Comparison of ENCODE assay signal across 8 cellular contexts in genomic region chr18:21703241-21703820, GRCh38. TPM values are rescaled to one million over a fixed set of nuclear protein-coding genes. Genes with fewer than 3 reads are reported as not detected.
DNase-seq lines count a peak whose midpoint lies in the region; ATAC-seq, FAIRE-seq and TF ChIP-seq lines count a peak whose summit lies in the region.

No MANE protein-coding gene starts in this region.

- no peaks in the 10 kb centered on the region for H3K27me3 Mint-ChIP-seq in stimulated activated memory B cell treated with anti-CD40 and anti-IgM and Interleukin-4, amounts not matched to agents 10 μg/mL and 1 μg/mL and 100 μg/mL, for 72 hours

- no peak for ATAC-seq in stimulated activated memory B cell treated with anti-CD40 and anti-IgM and Interleukin-4, amounts not matched to agents 10 μg/mL and 1 μg/mL and 100 μg/mL, for 72 hours
- ATAC-seq in HG03439 (IDR thresholded peaks at IDR 0.05; ENCODE audit: unreplicated experiment), result no peak

- peaks cover 24% of the 10 kb centered on the region for H3K36me3 ChIP-seq in A673 (ENCODE audit: insufficient read depth, low read length, poor library complexity, severe bottlenecking)
- H3K36me3 ChIP-seq in adipocyte (ENCODE audit: control insufficient read depth, insufficient read depth, low read length, severe bottlenecking), result no peaks in the 10 kb centered on the region
- H3K36me3 ChIP-seq in kidney epithelial cell (ENCODE audit: control insufficient read depth, insufficient read depth, low read length), result no peaks in the 10 kb centered on the region

- no peaks in the 10 kb centered on the region for H3K9me3 Mint-ChIP-seq in stimulated activated memory B cell treated with anti-CD40 and anti-IgM and Interleukin-4, amounts not matched to agents 10 μg/mL and 1 μg/mL and 100 μg/mL, for 72 hours

- DNase-seq in A673 (ENCODE audit: low spot score) (peak; percentile 12), GM18507 (ENCODE audit: extremely low spot score, insufficient read length, low read depth) (no peak), NCI-H2227 treated with DMSO at 0.1 percent for 48 hours (lab: John Stamatoyannopoulos, UW) (peak; percentile 9), adipocyte (ENCODE audit: low read depth) (no peak), kidney epithelial cell (ENCODE audit: low read depth) (no peak), AG20443 (ENCODE audit: low spot score) (no peak)

- CTCF ChIA-PET in A673 (lab: Charles Lee), result no interaction called here

- BruUV-seq in A673 (replicated peaks; lab: Mats Ljungman, UMichigan), result no TSS peak

- H3K9me3 ChIP-seq in A673 (ENCODE audit: low read depth, low read length, poor library complexity, severe bottlenecking) (peaks cover 4% of the 10 kb centered on the region), adipocyte (ENCODE audit: control insufficient read depth, low read length) (no peaks in the 10 kb centered on the region)

- POLR2A ChIA-PET in A673 (lab: Charles Lee; ENCODE audit: low non-redundant PET), result no interaction called here

- H3K4me1 ChIP-seq in A673 (ENCODE audit: insufficient read depth, low read length, poor library complexity, severe bottlenecking), result peaks cover 7% of the 10 kb centered on the region
- H3K4me1 ChIP-seq in adipocyte (ENCODE audit: control insufficient read depth, insufficient read depth, low read length), result no peaks in the 10 kb centered on the region

- H3K36me3 Mint-ChIP-seq in stimulated activated memory B cell treated with anti-CD40 and anti-IgM and Interleukin-4, amounts not matched to agents 10 μg/mL and 1 μg/mL and 100 μg/mL, for 72 hours, result peaks cover 13% of the 10 kb centered on the region

- peaks cover 16% of the 10 kb centered on the region for H3K4me1 Mint-ChIP-seq in stimulated activated memory B cell treated with anti-CD40 and anti-IgM and Interleukin-4, amounts not matched to agents 10 μg/mL and 1 μg/mL and 100 μg/mL, for 72 hours

- H3K27ac ChIP-seq in A673 (ENCODE audit: low read depth, low read length, poor library complexity, severe bottlenecking), result peak overlapping the region; percentile 97

- TF ChIP-seq CTCF in A673 (conservative IDR thresholded peaks at IDR 0.05; ENCODE audit: low read depth, low read length) (no peak), kidney epithelial cell (IDR thresholded peaks at IDR 0.05; ENCODE audit: insufficient read depth, low read length, poor library complexity, severe bottlenecking) (no peak)

- peak overlapping the region; percentile 88 for H3K9ac ChIP-seq in adipocyte (ENCODE audit: low read length)

- H3K27ac Mint-ChIP-seq in stimulated activated memory B cell treated with anti-CD40 and anti-IgM and Interleukin-4, amounts not matched to agents 10 μg/mL and 1 μg/mL and 100 μg/mL, for 72 hours, result peak overlapping the region; percentile 82

- peak overlapping the region; percentile 99 for H3K4me3 ChIP-seq in A673 (ENCODE audit: low read depth, low read length, poor library complexity, severe bottlenecking)
- peak overlapping the region; percentile 97 for H3K4me3 ChIP-seq in adipocyte (ENCODE audit: low read length)
- H3K4me3 ChIP-seq in kidney epithelial cell (ENCODE audit: low read depth, low read length), result peak overlapping the region; percentile 73

- intact Hi-C loops in A673 (cut with micrococcal nuclease; ENCODE audit: unreplicated experiment), result loop anchor here (5.0 kb wide), 1 partner anchor 91 kb away; the partner anchor contains the start of gene SNRPD1

- H3K4me3 Mint-ChIP-seq in stimulated activated memory B cell treated with anti-CD40 and anti-IgM and Interleukin-4, amounts not matched to agents 10 μg/mL and 1 μg/mL and 100 μg/mL, for 72 hours, result peak overlapping the region; percentile 96

- H3K27me3 ChIP-seq in A673 (replicated peaks; ENCODE audit: insufficient read depth, low read depth, low read length, poor library complexity) (no peaks in the 10 kb centered on the region), adipocyte (replicated peaks; ENCODE audit: control insufficient read depth, insufficient read depth, low read length) (no peaks in the 10 kb centered on the region), kidney epithelial cell (ENCODE audit: control insufficient read depth, insufficient read depth, low read length) (no peaks in the 10 kb centered on the region)

- FAIRE-seq in GM18507 (lab: Jason Lieb, UNC), result peak; percentile 79

RNA-seq across cellular contexts. Expression of gene ABHD3, which starts 1.2 kb away (rescaled TPM):
- total RNA-seq in A673 (2021) (45.4 and 47.5 TPM in 2 replicates), kidney epithelial cell (13.7 and 18.4 TPM in 2 replicates)

RNA-seq across cellular contexts. Expression of gene MIB1, which starts 37.3 kb away (rescaled TPM):
- 70.5 and 92.7 TPM in 2 replicates for total RNA-seq in A673 (2021)
- total RNA-seq in kidney epithelial cell, result 46.2 and 46.7 TPM in 2 replicates

Comparison
In these comparisons a context has a peak if more than half of its experiments do, and no peak if none do; other contexts are left out.
1. DNase-seq: peak in A673 (single experiment) and NCI-H2227 treated with DMSO at 0.1 percent for 48 hours (single experiment); none in GM18507 (single experiment), adipocyte (single experiment), kidney epithelial cell (single experiment) and AG20443 (single experiment).
2. Peak in every context shown above with its lines, with median percentiles within 50 percentile points of each other: H3K4me3 ChIP-seq.